14 cellular contexts compared by ENCODE assay signal in the genomic region with DNA sequence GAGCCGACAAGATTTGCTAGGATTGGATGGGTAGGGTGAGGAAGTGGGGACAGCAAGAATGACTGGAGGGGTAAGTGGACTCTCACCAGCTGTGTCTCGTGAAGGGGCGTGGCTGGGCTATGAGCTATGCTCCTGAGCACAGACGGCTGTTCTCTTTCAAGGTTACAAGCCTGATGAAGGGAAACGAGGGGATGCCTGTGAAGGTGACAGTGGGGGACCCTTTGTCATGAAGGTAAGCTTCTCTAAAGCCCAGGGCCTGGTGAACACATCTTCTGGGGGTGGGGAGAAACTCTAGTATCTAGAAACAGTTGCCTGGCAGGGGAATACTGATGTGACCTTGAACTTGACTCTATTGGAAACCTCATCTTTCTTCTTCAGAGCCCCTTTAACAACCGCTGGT. TPM values are rescaled to one million over a fixed set of nuclear protein-coding genes. Genes with fewer than 3 reads are reported as not detected.
"Had no signal": no experiment of that assay in that cellular context is flagged by ENCODE, and none has a peak within 500 bp of the region (broad histone marks: within the 10 kb centered on the region; RNA-seq: fewer than 3 reads in every experiment).

No MANE protein-coding gene starts in this region.

- H3K9me3 Mint-ChIP-seq: neural crest cell had no signal

- H3K4me3 Mint-ChIP-seq: activated CD8-positive, alpha-beta memory T cell treated with anti-CD3 and anti-CD28 coated beads, Interleukin-2, amount 10 ng/mL, durations not matched to agents 7 days and 5 days; neural crest cell had no signal

- DNase-seq: activated CD4-positive, alpha-beta T cell treated with anti-CD3 and anti-CD28 coated beads, Interleukin-2, amount 50 U/mL, for 1 hour; activated CD8-positive, alpha-beta memory T cell treated with anti-CD3 and anti-CD28 coated beads, Interleukin-2, amount 10 ng/mL, durations not matched to agents 7 days and 5 days; activated naive CD4-positive, alpha-beta T cell; activated T-cell treated with anti-CD3 and anti-CD28 coated beads, Interleukin-2, amount 50 U/mL, for 48 hours; colonic mucosa; foreskin melanocyte; left ventricle myocardium superior; mesenchymal stem cell; pancreas; T-helper 2 cell; tibial artery had no signal

- ATAC-seq: activated CD8-positive, alpha-beta memory T cell treated with anti-CD3 and anti-CD28 coated beads, Interleukin-2, amount 10 ng/mL, durations not matched to agents 7 days and 5 days; left ventricle myocardium superior; pancreas had no signal

- H3K27ac Mint-ChIP-seq: activated CD8-positive, alpha-beta memory T cell treated with anti-CD3 and anti-CD28 coated beads, Interleukin-2, amount 10 ng/mL, durations not matched to agents 7 days and 5 days had no signal

- H3K27me3 Mint-ChIP-seq: activated CD8-positive, alpha-beta memory T cell treated with anti-CD3 and anti-CD28 coated beads, Interleukin-2, amount 10 ng/mL, durations not matched to agents 7 days and 5 days had no signal

- H3K4me1 Mint-ChIP-seq: activated CD8-positive, alpha-beta memory T cell treated with anti-CD3 and anti-CD28 coated beads, Interleukin-2, amount 10 ng/mL, durations not matched to agents 7 days and 5 days; neural crest cell had no signal

RNA-seq across cellular contexts. Expression of gene F2, which starts 19.9 kb away (rescaled TPM):
- total RNA-seq: activated CD8-positive, alpha-beta memory T cell treated with anti-CD3 and anti-CD28 coated beads, Interleukin-2, amount 10 ng/mL, durations not matched to agents 7 days and 5 days; cardiac muscle cell; left ventricle myocardium superior; neural crest cell; vagina had no signal
